27 cellular contexts compared by ENCODE assay signal in genomic region chr3:52076900-52077299, GRCh38. TPM values are rescaled to one million over a fixed set of nuclear protein-coding genes. Genes with fewer than 3 reads are reported as not detected.
DNase-seq lines count a peak whose midpoint lies in the region; ATAC-seq and TF ChIP-seq lines count a peak whose summit lies in the region.
"Had no signal": no experiment of that assay in that cellular context is flagged by ENCODE, and none has a peak within 500 bp of the region (broad histone marks: within the 10 kb centered on the region; RNA-seq: fewer than 3 reads in every experiment).

No MANE protein-coding gene starts in this region.

- peak; percentile 53 for DNase-seq in CD1c-positive myeloid dendritic cell (ENCODE audit: extremely low spot score)
- DNase-seq in adrenal gland = peak in 1 of 7 donors; percentile 21
- no peak for DNase-seq in lower lobe of right lung
- DNase-seq in NCI-H748 (lab: John Stamatoyannopoulos, UW; ENCODE audit: unreplicated experiment) = no peak
- DNase-seq in activated T-cell treated with anti-CD3 and anti-CD28 coated beads, Interleukin-2, amount 50 U/mL, for 1 hour = no peak
- DNase-seq: activated CD4-positive, alpha-beta T cell treated with anti-CD3 and anti-CD28 coated beads, Interleukin-2, amount 50 U/mL, for 4 hours; activated naive CD4-positive, alpha-beta T cell treated with anti-CD3 and anti-CD28 coated beads for 36 hours; DMS53; GOT3; IMR-90; left colon; naive thymus-derived CD8-positive, alpha-beta T cell; NCI-H1092; NCI-H1694 treated with DMSO at 0.1 percent for 48 hours; NCI-H2171; NCI-H524; occipital lobe; SJCRH30; stimulated activated CD4-positive, alpha-beta T cell treated with anti-CD3 and anti-CD28 coated beads, Interleukin-2, amount 100 ng/mL, for 24 hours; T-cell had no signal

- no peak overlapping the region for H3K4me3 ChIP-seq in adrenal gland
- H3K4me3 ChIP-seq in lower lobe of right lung = no peak overlapping the region
- no peak overlapping the region for H3K4me3 ChIP-seq in stomach smooth muscle (ENCODE audit: low read length in 2 of 2)
- H3K4me3 ChIP-seq: breast epithelium, coronary artery, SJCRH30, skin epidermis had no signal

- no peaks in the 10 kb centered on the region for H3K27me3 ChIP-seq in adrenal gland
- no peaks in the 10 kb centered on the region for H3K27me3 ChIP-seq in lower lobe of right lung (ENCODE audit: low read depth)
- H3K27me3 ChIP-seq in stomach smooth muscle (ENCODE audit: control insufficient read depth in 1 of 2, insufficient read depth in 2 of 2, low read length in 2 of 2) = no peaks in the 10 kb centered on the region
- H3K27me3 ChIP-seq: breast epithelium, SJCRH30 had no signal

- no peak overlapping the region for H3K9ac ChIP-seq in stomach smooth muscle (ENCODE audit: low read length in 2 of 2)

- no peaks in the 10 kb centered on the region for H3K36me3 ChIP-seq in adrenal gland (replicated peaks in 1 of 2)
- no peaks in the 10 kb centered on the region for H3K36me3 ChIP-seq in lower lobe of right lung
- H3K36me3 ChIP-seq in stomach smooth muscle (ENCODE audit: control insufficient read depth in 2 of 2, insufficient read depth in 2 of 2, low read length in 2 of 2) = no peaks in the 10 kb centered on the region
- H3K36me3 ChIP-seq: breast epithelium had no signal

- intact Hi-C loops in adrenal gland (cut with DNase I) = no loop called here
- intact Hi-C loops in lower lobe of right lung (cut with DNase I) = no loop called here

- H3K4me1 ChIP-seq in adrenal gland (replicated peaks in 1 of 2) = peaks cover 7 to 16% of the 10 kb centered on the region in 2 donors
- peaks cover 17% of the 10 kb centered on the region for H3K4me1 ChIP-seq in lower lobe of right lung
- H3K4me1 ChIP-seq in stomach smooth muscle (ENCODE audit: control insufficient read depth, insufficient read depth, low read length) = peaks cover 15% of the 10 kb centered on the region
- H3K4me1 ChIP-seq: breast epithelium, SJCRH30 had no signal

- TF ChIP-seq CTCF in adrenal gland (IDR thresholded peaks at IDR 0.05) (no peak), lower lobe of right lung (IDR thresholded peaks at IDR 0.05) (no peak)

- 62 to 75% (median 72%) methylated on average over 5 of the region's 5 CpGs for WGBS in adrenal gland, 4 donors

- H3K27ac ChIP-seq in adrenal gland = peak overlapping the region in 4 of 5 donors; percentile 66 to 91 (median 82)
- peak overlapping the region; percentile 71 for H3K27ac ChIP-seq in lower lobe of right lung
- H3K27ac ChIP-seq in stomach smooth muscle (ENCODE audit: low read length) = peak overlapping the region; percentile 69
- H3K27ac ChIP-seq: breast epithelium, SJCRH30 had no signal

- H3K9me3 ChIP-seq in adrenal gland (replicated peaks in 1 of 3) (no peaks in the 10 kb centered on the region), lower lobe of right lung (no peaks in the 10 kb centered on the region), stomach smooth muscle (ENCODE audit: control insufficient read depth in 2 of 2, low read length in 2 of 2) (no peaks in the 10 kb centered on the region)
- H3K9me3 ChIP-seq: breast epithelium, SJCRH30 had no signal

- no peak for TF ChIP-seq POLR2A in adrenal gland (IDR thresholded peaks at IDR 0.05)

- ATAC-seq in lower lobe of right lung (peak; percentile 13 to 26), GM21367 (IDR thresholded peaks at IDR 0.05; ENCODE audit: unreplicated experiment) (no peak), GM18870 (IDR thresholded peaks at IDR 0.05; ENCODE audit: unreplicated experiment) (no peak)
- ATAC-seq: left colon; naive thymus-derived CD8-positive, alpha-beta T cell; Panc1; T-cell had no signal

RNA-seq across cellular contexts. Expression of gene DUSP7, which starts 20.5 kb away (rescaled TPM):
- total RNA-seq in adrenal gland (10 to 100 TPM; 11.6 to 35.0 (median 16.5) TPM), lower lobe of right lung (28.8 TPM)
- 10 to 100 TPM in 1 of 3 donors, 1 to 10 TPM in 2; 5.7 to 10.0 (median 7.7) TPM for polyA plus RNA-seq in adrenal gland

Comparison
In these comparisons a context has a peak if more than half of its experiments do, and no peak if none do; other contexts are left out.
1. ATAC-seq: peak in lower lobe of right lung (2 of 2); none in GM21367 (single experiment) and GM18870 (single experiment).
2. Peak in every context shown above with its lines, with median percentiles within 50 percentile points of each other: H3K27ac ChIP-seq.